In genomic region chr20:6083926-6084325, GRCh38 we compare ENCODE assay signal across 18 cellular contexts. TPM values are rescaled to one million over a fixed set of nuclear protein-coding genes. Genes with fewer than 3 reads are reported as not detected.
A peak's percentile ranks its signal among the peaks of the same experiment; 100 is the strongest.
DNase-seq lines count a peak whose midpoint lies in the region; ATAC-seq and TF ChIP-seq lines count a peak whose summit lies in the region.
"Had no signal": no experiment of that assay in that cellular context is flagged by ENCODE, and none has a peak within 500 bp of the region (broad histone marks: within the 10 kb centered on the region; RNA-seq: fewer than 3 reads in every experiment).

No MANE protein-coding gene starts in this region.

- H3K27ac ChIP-seq in right atrium auricular region, result no peak overlapping the region
- no peak overlapping the region for H3K27ac ChIP-seq in thyroid gland
- H3K27ac ChIP-seq: 22Rv1; A549; BLaER1 treated with 17β-estradiol and CSF1 and Interleukin-3, amounts not matched to agents 10 nM and 100 nM; C4-2B had no signal

- H3K9me3 Mint-ChIP-seq in neural crest cell, result no peaks in the 10 kb centered on the region
- H3K9me3 Mint-ChIP-seq: CD4-positive, alpha-beta T cell; CD8-positive, alpha-beta T cell had no signal

- H3K36me3 Mint-ChIP-seq in neural crest cell (ENCODE audit: low read depth), result no peaks in the 10 kb centered on the region
- H3K36me3 Mint-ChIP-seq: CD8-positive, alpha-beta T cell had no signal

- H3K4me1 ChIP-seq in right atrium auricular region (peaks cover 0 to 3% of the 10 kb centered on the region in 2 donors), thyroid gland (no peaks in the 10 kb centered on the region)
- H3K4me1 ChIP-seq: A549; BLaER1 treated with 17β-estradiol and CSF1 and Interleukin-3, amounts not matched to agents 10 nM and 100 nM; Caco-2 had no signal

- H3K9me3 ChIP-seq in right atrium auricular region (no peaks in the 10 kb centered on the region), thyroid gland (no peaks in the 10 kb centered on the region)
- H3K9me3 ChIP-seq: A549, Caco-2 had no signal

- H3K4me3 Mint-ChIP-seq in neural crest cell, result no peak overlapping the region
- H3K4me3 Mint-ChIP-seq: B cell; CD4-positive, alpha-beta T cell; CD8-positive, alpha-beta T cell had no signal

- no peaks in the 10 kb centered on the region for H3K36me3 ChIP-seq in right atrium auricular region
- no peaks in the 10 kb centered on the region for H3K36me3 ChIP-seq in thyroid gland

- peak overlapping the region; percentile 28 for H3K27ac Mint-ChIP-seq in neural crest cell (ENCODE audit: unreplicated experiment)
- H3K27ac Mint-ChIP-seq: B cell; CD4-positive, alpha-beta T cell; CD8-positive, alpha-beta T cell had no signal

- peaks cover 2% of the 10 kb centered on the region for H3K27me3 Mint-ChIP-seq in neural crest cell (ENCODE audit: low read depth)

- WGBS in thyroid gland, 2 donors, result 72 to 74% methylated on average over 9 of the region's 9 CpGs

- peak; percentile 48 for DNase-seq in right atrium auricular region (ENCODE audit: low spot score)
- no peak for DNase-seq in left ventricle myocardium superior
- no peak for DNase-seq in neural crest cell (ENCODE audit: low read depth, low spot score)
- DNase-seq in thyroid gland, result peak; percentile 26 to 61
- no peak for DNase-seq in NCI-H1417 treated with DMSO at 0.1 percent for 48 hours (lab: John Stamatoyannopoulos, UW)
- DNase-seq: AML-193; Caco-2; Calu3; CD4-positive, alpha-beta T cell; CD8-positive, alpha-beta T cell; DMS79 treated with DMSO at 0.1 percent for 48 hours; GF-D8 had no signal

- ATAC-seq in left ventricle myocardium superior, result no peak
- ATAC-seq in GM21576 (IDR thresholded peaks at IDR 0.05; ENCODE audit: unreplicated experiment), result no peak
- ATAC-seq: A549; CD8-positive, alpha-beta T cell had no signal

- H3K4me1 Mint-ChIP-seq in neural crest cell, result no peaks in the 10 kb centered on the region
- H3K4me1 Mint-ChIP-seq: B cell had no signal

- intact Hi-C loops in left ventricle myocardium superior (cut with micrococcal nuclease) (no loop called here), thyroid gland (cut with DNase I) (no loop called here)

- H3K4me3 ChIP-seq in right atrium auricular region (no peak overlapping the region), thyroid gland (replicated peaks in 1 of 3) (no peak overlapping the region)
- H3K4me3 ChIP-seq: A549; BLaER1 treated with 17β-estradiol and CSF1 and Interleukin-3, amounts not matched to agents 10 nM and 100 nM had no signal

- TF ChIP-seq CTCF in right atrium auricular region (IDR thresholded peaks at IDR 0.05), result no peak
- no peak for TF ChIP-seq CTCF in neural crest cell (conservative IDR thresholded peaks at IDR 0.05)
- TF ChIP-seq CTCF in thyroid gland (IDR thresholded peaks at IDR 0.05), result no peak

- H3K27me3 ChIP-seq in right atrium auricular region (no peaks in the 10 kb centered on the region), thyroid gland (no peaks in the 10 kb centered on the region)
- H3K27me3 ChIP-seq: BLaER1 treated with 17β-estradiol and CSF1 and Interleukin-3, amounts not matched to agents 10 nM and 100 nM had no signal

- TF ChIP-seq POLR2A in thyroid gland (IDR thresholded peaks at IDR 0.05), result no peak

RNA-seq across cellular contexts. Expression of gene LRRN4, which starts 30.1 kb away (rescaled TPM):
- total RNA-seq in right atrium auricular region, result 10 to 100 TPM; 15.0 to 36.7 TPM
- 0.99 TPM for total RNA-seq in left ventricle myocardium superior
- not detected in 2 replicates for total RNA-seq in neural crest cell
- total RNA-seq in thyroid gland, result not detected
- total RNA-seq: B cell; CD8-positive, alpha-beta T cell had no signal

RNA-seq across cellular contexts. Expression of gene FERMT1, which starts 38.9 kb away (rescaled TPM):
- total RNA-seq in right atrium auricular region (1 to 10 TPM in 1 of 2 donors, under 1 TPM in 1; 0.67 to 1.5 TPM), left ventricle myocardium superior (1.1 TPM), neural crest cell (0.23 TPM in 1 of 2 replicates, not detected in the other), thyroid gland (10 to 100 TPM in 1 of 4 donors, 1 to 10 TPM in 3; 6.6 to 11.6 (median 7.5) TPM)
- total RNA-seq: B cell; CD4-positive, alpha-beta T cell; CD8-positive, alpha-beta T cell had no signal

Comparison
In these comparisons a context has a peak if more than half of its experiments do, and no peak if none do; other contexts are left out.
1. DNase-seq: peak in right atrium auricular region (single experiment) and thyroid gland (2 of 2); none in left ventricle myocardium superior (single experiment), neural crest cell (single experiment) and NCI-H1417 treated with DMSO at 0.1 percent for 48 hours (single experiment).